In the genomic region with DNA sequence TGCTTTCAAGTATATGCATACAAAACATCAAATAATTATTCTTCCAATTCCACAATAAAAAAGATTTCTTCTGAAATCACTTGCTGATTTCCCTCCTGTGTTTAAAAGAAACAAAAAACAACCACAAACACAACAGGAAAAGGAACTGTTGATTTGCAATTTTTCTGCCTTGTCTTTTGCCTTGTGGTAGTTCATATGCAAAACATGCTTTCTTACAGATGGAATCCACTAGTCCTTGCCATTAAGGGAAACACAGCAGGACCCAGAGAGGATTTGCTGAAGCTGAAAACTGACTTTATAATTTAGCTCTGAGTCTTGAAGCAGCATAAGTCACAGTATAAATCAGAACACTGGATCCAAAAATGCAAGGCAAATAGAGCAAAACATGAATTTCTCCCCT, we compare ENCODE assay signal across 12 cellular contexts.
"Had no signal": no experiment of that assay in that cellular context is flagged by ENCODE, and none has a peak within 500 bp of the region (broad histone marks: within the 10 kb centered on the region; RNA-seq: fewer than 3 reads in every experiment).

No MANE protein-coding gene starts in this region.

- H3K27me3 ChIP-seq: gastroesophageal sphincter, upper lobe of left lung had no signal

- H3K4me3 ChIP-seq: gastroesophageal sphincter, upper lobe of left lung had no signal

- H3K36me3 Mint-ChIP-seq: natural killer cell had no signal

- H3K4me1 ChIP-seq: gastroesophageal sphincter, upper lobe of left lung had no signal

- H3K36me3 ChIP-seq: gastroesophageal sphincter, upper lobe of left lung had no signal

- H3K27ac Mint-ChIP-seq: activated CD8-positive, alpha-beta T cell treated with anti-CD3 and anti-CD28 coated beads, Interleukin-2, amount 10 ng/mL, durations not matched to agents 7 days and 5 days; activated T-helper 1 cell treated with anti-CD3 and anti-CD28 coated beads, Interleukin-12 subunit alpha, Interleukin-12 subunit beta, Interleukin-2, Interleukin-4 antibody, amounts not matched to agents 30 ng/mL and 10 ng/mL and 1 ng/mL, durations not matched to agents 14 hours and 24 hours and 36 hours; natural killer cell had no signal

- DNase-seq: activated CD8-positive, alpha-beta T cell treated with anti-CD3 and anti-CD28 coated beads, Interleukin-2, amount 10 ng/mL, durations not matched to agents 7 days and 5 days; activated naive CD4-positive, alpha-beta T cell; aorta; left colon; natural killer cell; stimulated activated CD4-positive, alpha-beta T cell treated with anti-CD3 and anti-CD28 coated beads, Interleukin-2, amount 100 ng/mL, for 48 hours; stimulated activated naive CD4-positive, alpha-beta T cell treated with Interleukin-2 at 50 U/mL for 16 hours; SW 1271; T-helper 9 cell; upper lobe of left lung had no signal

- H3K27ac ChIP-seq: gastroesophageal sphincter, upper lobe of left lung had no signal

- H3K9me3 ChIP-seq: gastroesophageal sphincter, upper lobe of left lung had no signal

- H3K4me1 Mint-ChIP-seq: natural killer cell had no signal

- H3K4me3 Mint-ChIP-seq: activated CD8-positive, alpha-beta T cell treated with anti-CD3 and anti-CD28 coated beads, Interleukin-2, amount 10 ng/mL, durations not matched to agents 7 days and 5 days; activated T-helper 1 cell treated with anti-CD3 and anti-CD28 coated beads, Interleukin-12 subunit alpha, Interleukin-12 subunit beta, Interleukin-2, Interleukin-4 antibody, amounts not matched to agents 30 ng/mL and 10 ng/mL and 1 ng/mL, durations not matched to agents 14 hours and 24 hours and 36 hours; natural killer cell had no signal

- H3K9me3 Mint-ChIP-seq: activated T-helper 1 cell treated with anti-CD3 and anti-CD28 coated beads, Interleukin-12 subunit alpha, Interleukin-12 subunit beta, Interleukin-2, Interleukin-4 antibody, amounts not matched to agents 30 ng/mL and 10 ng/mL and 1 ng/mL, durations not matched to agents 14 hours and 24 hours and 36 hours had no signal
